Comparison of ENCODE assay signal across 13 cellular contexts in the genomic region with DNA sequence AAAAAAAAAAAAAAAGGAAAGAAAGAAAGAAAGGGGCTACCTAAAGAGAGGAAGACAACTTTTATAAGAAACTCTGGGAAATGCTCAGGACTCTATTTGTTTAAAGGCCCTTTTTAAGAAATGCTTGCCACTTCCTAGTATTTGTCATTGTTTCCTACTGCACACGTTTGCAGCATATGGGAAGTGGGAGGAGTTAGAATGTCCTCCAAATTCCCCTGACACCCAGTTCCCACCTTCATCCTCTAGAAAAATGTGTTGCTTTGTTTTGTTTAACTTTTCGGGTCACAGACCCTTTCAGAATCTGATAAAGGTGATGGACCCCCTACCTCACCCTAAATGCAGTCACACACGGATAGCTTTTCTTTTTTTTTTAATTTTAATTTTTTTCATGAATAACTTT. TPM values are rescaled to one million over a fixed set of nuclear protein-coding genes. Genes with fewer than 3 reads are reported as not detected.
DNase-seq lines count a peak whose midpoint lies in the region; ATAC-seq and TF ChIP-seq lines count a peak whose summit lies in the region.
"Had no signal": no experiment of that assay in that cellular context is flagged by ENCODE, and none has a peak within 500 bp of the region (broad histone marks: within the 10 kb centered on the region; RNA-seq: fewer than 3 reads in every experiment).

No MANE protein-coding gene starts in this region.

- no peaks in the 10 kb centered on the region for H3K27me3 Mint-ChIP-seq in CD4-positive, CD25-positive, alpha-beta regulatory T cell
- no peaks in the 10 kb centered on the region for H3K27me3 Mint-ChIP-seq in activated CD8-positive, alpha-beta T cell treated with anti-CD3 and anti-CD28 coated beads for 36 hours

- CTCF ChIA-PET in activated CD8-positive, alpha-beta T cell treated with anti-CD3 and anti-CD28 coated beads for 36 hours (lab: Charles Lee): interaction anchor here (0.7 to 1.7 kb wide), 8 partner anchors 8 to 193 kb away, joined by 3 to 7 read pairs (median 4); no protein-coding TSS in a partner anchor

- TF ChIP-seq CTCF in GM20000 (IDR thresholded peaks at IDR 0.05; ENCODE audit: extremely low read depth, missing control alignments): no peak
- TF ChIP-seq CTCF in activated CD8-positive, alpha-beta T cell treated with anti-CD3 and anti-CD28 coated beads for 36 hours (IDR thresholded peaks at IDR 0.05): no peak

- H3K9me3 Mint-ChIP-seq in CD4-positive, CD25-positive, alpha-beta regulatory T cell: no peaks in the 10 kb centered on the region
- no peaks in the 10 kb centered on the region for H3K9me3 Mint-ChIP-seq in activated CD8-positive, alpha-beta T cell treated with anti-CD3 and anti-CD28 coated beads for 36 hours

- H3K27ac ChIP-seq in CD4-positive, CD25-positive, alpha-beta regulatory T cell (ENCODE audit: insufficient read depth, low read length, poor library complexity, severe bottlenecking): peak overlapping the region; percentile 47
- H3K27ac ChIP-seq: RWPE1 had no signal

- no peaks in the 10 kb centered on the region for H3K27me3 ChIP-seq in CD4-positive, CD25-positive, alpha-beta regulatory T cell (ENCODE audit: control insufficient read depth, insufficient read depth, low read length)

- H3K4me3 Mint-ChIP-seq in CD4-positive, CD25-positive, alpha-beta regulatory T cell: peak overlapping the region in 2 of 4 donors; percentile 26 to 41
- H3K4me3 Mint-ChIP-seq in activated CD8-positive, alpha-beta T cell treated with anti-CD3 and anti-CD28 coated beads for 36 hours: peak overlapping the region; percentile 40

- peaks cover 3% of the 10 kb centered on the region for H3K36me3 Mint-ChIP-seq in CD4-positive, CD25-positive, alpha-beta regulatory T cell
- H3K36me3 Mint-ChIP-seq in activated CD8-positive, alpha-beta T cell treated with anti-CD3 and anti-CD28 coated beads for 36 hours (ENCODE audit: low read depth): no peaks in the 10 kb centered on the region

- peaks cover 15 to 56% (median 34%) of the 10 kb centered on the region in 4 donors for H3K4me1 Mint-ChIP-seq in CD4-positive, CD25-positive, alpha-beta regulatory T cell
- peaks cover 37% of the 10 kb centered on the region for H3K4me1 Mint-ChIP-seq in activated CD8-positive, alpha-beta T cell treated with anti-CD3 and anti-CD28 coated beads for 36 hours (ENCODE audit: low read depth)

- peak in 1 of 3 donors; percentile 46 for DNase-seq in CD4-positive, CD25-positive, alpha-beta regulatory T cell
- peak; percentile 56 for DNase-seq in GM20000 (ENCODE audit: low spot score)
- peak; percentile 37 for DNase-seq in activated CD8-positive, alpha-beta T cell treated with anti-CD3 and anti-CD28 coated beads for 36 hours
- DNase-seq in lung microvascular endothelial cell (ENCODE audit: low read depth in 2 of 2): peak; percentile 88 to 94
- DNase-seq in NCI-H146 treated with DMSO at 0.1 percent for 48 hours (lab: John Stamatoyannopoulos, UW; ENCODE audit: unreplicated experiment): no peak
- no peak for DNase-seq in DMS79 (lab: John Stamatoyannopoulos, UW)
- DNase-seq in NCI-H128 (lab: John Stamatoyannopoulos, UW; ENCODE audit: unreplicated experiment): no peak
- DNase-seq: activated CD4-positive, alpha-beta T cell treated with anti-CD3 and anti-CD28 coated beads, Interleukin-2, amount 50 U/mL, for 48 hours; H7; NCI-H1105 treated with DMSO at 0.1 percent for 48 hours had no signal

- peaks cover 16% of the 10 kb centered on the region for H3K4me1 ChIP-seq in CD4-positive, CD25-positive, alpha-beta regulatory T cell (ENCODE audit: control insufficient read depth, insufficient read depth, low read length, poor library complexity, severe bottlenecking)

- intact Hi-C loops in activated CD8-positive, alpha-beta T cell treated with anti-CD3 and anti-CD28 coated beads for 36 hours (cut with micrococcal nuclease): no loop called here

- POLR2A ChIA-PET in activated CD8-positive, alpha-beta T cell treated with anti-CD3 and anti-CD28 coated beads for 36 hours (lab: Charles Lee): interaction anchor here (0.6 to 1.3 kb wide), 4 partner anchors 10 to 129 kb away, joined by 3 to 4 read pairs (median 4); no protein-coding TSS in a partner anchor

- H3K36me3 ChIP-seq in CD4-positive, CD25-positive, alpha-beta regulatory T cell (ENCODE audit: control insufficient read depth, insufficient read depth, low read length): no peaks in the 10 kb centered on the region

- H3K27ac Mint-ChIP-seq in CD4-positive, CD25-positive, alpha-beta regulatory T cell: peak overlapping the region; percentile 38 to 88 (median 73)
- H3K27ac Mint-ChIP-seq in activated CD8-positive, alpha-beta T cell treated with anti-CD3 and anti-CD28 coated beads for 36 hours: peak overlapping the region; percentile 88

- H3K4me3 ChIP-seq in CD4-positive, CD25-positive, alpha-beta regulatory T cell (ENCODE audit: low read depth, low read length): peak overlapping the region; percentile 26

- H3K9me3 ChIP-seq in CD4-positive, CD25-positive, alpha-beta regulatory T cell (ENCODE audit: control insufficient read depth in 2 of 2, low read length in 2 of 2): no peaks in the 10 kb centered on the region

- ATAC-seq in CD4-positive, CD25-positive, alpha-beta regulatory T cell (ENCODE audit: low read depth in 2 of 2): no peak
- peak; percentile 81 for ATAC-seq in activated CD8-positive, alpha-beta T cell treated with anti-CD3 and anti-CD28 coated beads for 36 hours
- ATAC-seq in HG03095 (IDR thresholded peaks at IDR 0.05; ENCODE audit: unreplicated experiment): no peak

RNA-seq across cellular contexts. Expression of gene NINJ2, which starts 40.8 kb away (rescaled TPM):
- 16.8 TPM for total RNA-seq in CD4-positive, CD25-positive, alpha-beta regulatory T cell
- polyA plus RNA-seq in CD4-positive, CD25-positive, alpha-beta regulatory T cell: 100 to 1,000 TPM; 106 to 170 (median 143) TPM
- 1 to 10 TPM; 2.2 to 2.5 TPM for total RNA-seq in activated CD8-positive, alpha-beta T cell treated with anti-CD3 and anti-CD28 coated beads for 36 hours
- 0.79 and 1.7 TPM in 2 replicates for total RNA-seq in lung microvascular endothelial cell
- total RNA-seq: Daoy had no signal

Comparison
In these comparisons a context has a peak if more than half of its experiments do, and no peak if none do; other contexts are left out.
1. DNase-seq: peak in GM20000 (single experiment), activated CD8-positive, alpha-beta T cell treated with anti-CD3 and anti-CD28 coated beads for 36 hours (single experiment) and lung microvascular endothelial cell (2 of 2); none in NCI-H146 treated with DMSO at 0.1 percent for 48 hours (single experiment), DMS79 (single experiment) and NCI-H128 (single experiment).